Comparison of ENCODE assay signal across 9 cellular contexts in the genomic region with DNA sequence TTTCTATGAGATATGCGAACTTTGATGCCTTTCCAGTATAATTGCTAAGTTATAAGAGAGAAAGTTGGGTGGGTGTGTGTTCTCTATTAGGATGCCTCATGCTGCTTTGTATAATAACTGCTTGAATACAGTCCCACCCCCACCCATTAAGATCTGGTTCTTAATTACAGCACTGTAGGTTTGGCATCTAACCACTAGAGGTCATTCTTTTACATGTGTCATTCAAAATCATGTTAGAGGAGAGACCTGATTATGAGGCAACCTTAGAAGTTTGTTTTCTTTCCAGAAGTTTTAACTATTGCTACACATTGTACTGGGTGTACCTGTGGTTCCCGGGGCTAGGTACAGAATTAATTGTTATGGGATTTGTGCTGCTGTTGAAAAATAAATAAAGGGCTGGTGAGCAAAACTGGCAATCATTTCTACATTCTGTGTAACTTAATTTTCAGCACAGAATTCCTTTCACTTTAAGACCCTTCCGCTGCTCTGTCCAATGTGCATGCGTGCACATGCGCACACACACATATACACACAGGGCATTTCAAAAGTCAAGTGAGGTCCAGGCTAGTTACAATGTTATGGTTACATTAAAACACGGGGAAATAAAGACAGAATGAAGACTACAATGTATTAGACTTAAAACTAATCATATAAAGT.
DNase-seq lines count a peak whose midpoint lies in the region; ATAC-seq and FAIRE-seq lines count a peak whose summit lies in the region.
"Had no signal": no experiment of that assay in that cellular context is flagged by ENCODE, and none has a peak within 500 bp of the region (broad histone marks: within the 10 kb centered on the region; RNA-seq: fewer than 3 reads in every experiment).

No MANE protein-coding gene starts in this region.

- ATAC-seq in GM18519 (IDR thresholded peaks at IDR 0.05; ENCODE audit: low FRiP score, unreplicated experiment) = peak; percentile 74
- ATAC-seq in HG02884 (IDR thresholded peaks at IDR 0.05; ENCODE audit: unreplicated experiment) = no peak
- ATAC-seq in HG02938 (IDR thresholded peaks at IDR 0.05; ENCODE audit: unreplicated experiment) = no peak

- FAIRE-seq in A204.1 (lab: Jason Lieb, UNC) = peak; percentile 77
- FAIRE-seq: GM18507 had no signal

- DNase-seq in HuH-7 (ENCODE audit: low spot score) = peak; percentile 26
- peak; percentile 83 for DNase-seq in amniotic epithelial cell (ENCODE audit: low read depth)
- DNase-seq in kidney tubule cell (ENCODE audit: low spot score) = peak; percentile 66
- no peak for DNase-seq in effector CD8-positive, alpha-beta T cell (lab: John Stamatoyannopoulos, UW)
